Comparison of ENCODE assay signal across 20 cellular contexts in genomic region chr2:65417509-65418085, GRCh38. TPM values are rescaled to one million over a fixed set of nuclear protein-coding genes. Genes with fewer than 3 reads are reported as not detected.
DNase-seq lines count a peak whose midpoint lies in the region; ATAC-seq, FAIRE-seq and TF ChIP-seq lines count a peak whose summit lies in the region.
"Had no signal": no experiment of that assay in that cellular context is flagged by ENCODE, and none has a peak within 500 bp of the region (broad histone marks: within the 10 kb centered on the region; RNA-seq: fewer than 3 reads in every experiment).

No MANE protein-coding gene starts in this region.

- H3K79me2 ChIP-seq in Loucy (ENCODE audit: insufficient read depth, low read length) (peaks cover 62% of the 10 kb centered on the region), K562 (ENCODE audit: control insufficient read depth, insufficient read depth, low read length) (peaks cover 100% of the 10 kb centered on the region)

- H3K9me2 ChIP-seq in Loucy (replicated peaks; ENCODE audit: low read depth, low read length), result no peaks in the 10 kb centered on the region

- peak overlapping the region in 1 of 2 donors; percentile 20 for H3K4me3 Mint-ChIP-seq in activated T-cell treated with anti-CD3 and anti-CD28 coated beads, Interleukin-2, amount 50 U/mL, for 72 hours
- no peak overlapping the region for H3K4me3 Mint-ChIP-seq in activated T-cell treated with anti-CD3 and anti-CD28 coated beads, Interleukin-2, amount 50 U/mL, for 24 hours
- no peak overlapping the region for H3K4me3 Mint-ChIP-seq in stimulated activated naive CD8-positive, alpha-beta T cell treated with anti-CD3 and anti-CD28 coated beads, Interleukin-15, amount 100 ng/mL, for 72 hours
- H3K4me3 Mint-ChIP-seq: CD8-positive, alpha-beta memory T cell; WTC11 had no signal

- H3K27me3 ChIP-seq in Loucy (ENCODE audit: insufficient read depth, low read length, poor library complexity, severe bottlenecking) (no peaks in the 10 kb centered on the region), K562 (ENCODE audit: control insufficient read depth in 2 of 2, insufficient read depth in 2 of 2, low read length in 2 of 2) (no peaks in the 10 kb centered on the region)
- H3K27me3 ChIP-seq: upper lobe of right lung had no signal

- H3K9me3 ChIP-seq in Loucy (ENCODE audit: insufficient read depth, low read depth, low read length) (no peaks in the 10 kb centered on the region), K562 (replicated peaks; ENCODE audit: control insufficient read depth, insufficient read depth, low read depth, low read length) (no peaks in the 10 kb centered on the region)
- H3K9me3 ChIP-seq: upper lobe of right lung had no signal

- H3K4me1 ChIP-seq in Loucy (ENCODE audit: insufficient read depth, low read length, poor library complexity, severe bottlenecking) (peaks cover 72% of the 10 kb centered on the region), K562 (replicated peaks in 1 of 2; ENCODE audit: control insufficient read depth in 2 of 2, insufficient read depth in 2 of 2, low read length in 2 of 2) (peaks cover 3 to 28% of the 10 kb centered on the region in 2 experiments)

- peak; percentile 69 to 73 for ATAC-seq in activated T-cell treated with anti-CD3 and anti-CD28 coated beads, Interleukin-2, amount 50 U/mL, for 72 hours (replicated peaks in 1 of 2)
- ATAC-seq in K562, result no peak
- ATAC-seq in stimulated activated naive CD8-positive, alpha-beta T cell treated with anti-CD3 and anti-CD28 coated beads, Interleukin-15, amount 100 ng/mL, for 72 hours, result peak; percentile 72
- ATAC-seq: WTC11 had no signal

- CTCF ChIA-PET in K562 (lab: Yijun Ruan, JAX; ENCODE audit: low intra/inter-chr PET ratio), result no interaction called here

- TSS peak; percentile 10 for BruUV-seq in K562 (replicated peaks; lab: Mats Ljungman, UMichigan)

- POLR2A ChIA-PET in K562 (lab: Yijun Ruan, JAX), result interaction anchor here (0.6 to 7.0 kb wide), 9 partner anchors 10 to 288 kb away, joined by 3 to 63 read pairs (median 4); partner anchors contain the start of genes RAB1A and SPRED2

- peaks cover 0 to 2% of the 10 kb centered on the region in 2 donors for H3K9me3 Mint-ChIP-seq in activated T-cell treated with anti-CD3 and anti-CD28 coated beads, Interleukin-2, amount 50 U/mL, for 72 hours
- no peaks in the 10 kb centered on the region for H3K9me3 Mint-ChIP-seq in activated T-cell treated with anti-CD3 and anti-CD28 coated beads, Interleukin-2, amount 50 U/mL, for 24 hours
- H3K9me3 Mint-ChIP-seq in stimulated activated naive CD8-positive, alpha-beta T cell treated with anti-CD3 and anti-CD28 coated beads, Interleukin-15, amount 100 ng/mL, for 72 hours, result peaks cover 0 to 5% of the 10 kb centered on the region in 2 donors
- H3K9me3 Mint-ChIP-seq: CD8-positive, alpha-beta memory T cell; WTC11 had no signal

- H3K27me3 Mint-ChIP-seq in activated T-cell treated with anti-CD3 and anti-CD28 coated beads, Interleukin-2, amount 50 U/mL, for 72 hours (ENCODE audit: low read depth), result peaks cover 11% of the 10 kb centered on the region
- peaks cover 5% of the 10 kb centered on the region for H3K27me3 Mint-ChIP-seq in activated T-cell treated with anti-CD3 and anti-CD28 coated beads, Interleukin-2, amount 50 U/mL, for 24 hours
- peaks cover 27% of the 10 kb centered on the region for H3K27me3 Mint-ChIP-seq in stimulated activated naive CD8-positive, alpha-beta T cell treated with anti-CD3 and anti-CD28 coated beads, Interleukin-15, amount 100 ng/mL, for 72 hours
- H3K27me3 Mint-ChIP-seq: CD8-positive, alpha-beta memory T cell had no signal

- H3K4me1 Mint-ChIP-seq in activated T-cell treated with anti-CD3 and anti-CD28 coated beads, Interleukin-2, amount 50 U/mL, for 72 hours (ENCODE audit: low read depth), result peaks cover 30% of the 10 kb centered on the region
- peaks cover 29% of the 10 kb centered on the region for H3K4me1 Mint-ChIP-seq in activated T-cell treated with anti-CD3 and anti-CD28 coated beads, Interleukin-2, amount 50 U/mL, for 24 hours (ENCODE audit: low read depth)
- H3K4me1 Mint-ChIP-seq in stimulated activated naive CD8-positive, alpha-beta T cell treated with anti-CD3 and anti-CD28 coated beads, Interleukin-15, amount 100 ng/mL, for 72 hours, result peaks cover 42% of the 10 kb centered on the region

- in situ Hi-C loops in K562 (cut with MboI), result no loop called here

- no peak overlapping the region for H3K4me3 ChIP-seq in Loucy (ENCODE audit: low read length, poor library complexity, severe bottlenecking)
- no peak overlapping the region for H3K4me3 ChIP-seq in K562
- H3K4me3 ChIP-seq: upper lobe of right lung had no signal

- H3K27ac Mint-ChIP-seq in activated T-cell treated with anti-CD3 and anti-CD28 coated beads, Interleukin-2, amount 50 U/mL, for 72 hours, result no peak overlapping the region
- no peak overlapping the region for H3K27ac Mint-ChIP-seq in activated T-cell treated with anti-CD3 and anti-CD28 coated beads, Interleukin-2, amount 50 U/mL, for 24 hours
- peak overlapping the region in 1 of 2 donors; percentile 39 for H3K27ac Mint-ChIP-seq in stimulated activated naive CD8-positive, alpha-beta T cell treated with anti-CD3 and anti-CD28 coated beads, Interleukin-15, amount 100 ng/mL, for 72 hours
- H3K27ac Mint-ChIP-seq: WTC11 had no signal

- H4K20me1 ChIP-seq in Loucy (ENCODE audit: insufficient read depth, low read length, poor library complexity, severe bottlenecking) (no peaks in the 10 kb centered on the region), K562 (replicated peaks; ENCODE audit: control insufficient read depth, insufficient read depth, low read length) (peaks cover 62% of the 10 kb centered on the region)

- TF ChIP-seq CTCF in Loucy (conservative IDR thresholded peaks at IDR 0.05; ENCODE audit: low read length), result no peak
- no peak for TF ChIP-seq CTCF in K562 (IDR thresholded peaks at IDR 0.05 in 2 of 3, conservative IDR thresholded peaks at IDR 0.05 in 1 of 3; ENCODE audit: insufficient read depth in 2 of 3, low read depth in 1 of 3, low read length in 3 of 3)

- peaks cover 8% of the 10 kb centered on the region; the same call in 1 of the 2 replicates for H3F3A ChIP-seq in Loucy (ENCODE audit: low read depth)

- FAIRE-seq in K562 (lab: Jason Lieb, UNC), result peak; percentile 29
- FAIRE-seq: endometrium, H54 had no signal

- H3K4me2 ChIP-seq in Loucy (ENCODE audit: low read depth, low read length, poor library complexity, severe bottlenecking), result peak overlapping the region; percentile 59
- H3K4me2 ChIP-seq in K562 (ENCODE audit: insufficient read depth, low read length), result no peak overlapping the region

- no peak for TF ChIP-seq RAD21 in K562 (CRISPR knock-in tag; conservative IDR thresholded peaks at IDR 0.05 in 1 of 2, IDR thresholded peaks at IDR 0.05 in 1 of 2)

- no peak overlapping the region for H3K27ac ChIP-seq in K562 (ENCODE audit: extremely low read depth, low read depth, low read length)
- H3K27ac ChIP-seq: HL-60, upper lobe of right lung had no signal

- no peak for DNase-seq in activated T-cell treated with anti-CD3 and anti-CD28 coated beads, Interleukin-2, amount 50 U/mL, for 72 hours
- DNase-seq in activated T-cell treated with anti-CD3 and anti-CD28 coated beads, Interleukin-2, amount 50 U/mL, for 24 hours, result no peak
- DNase-seq in K562 (ENCODE audit: extremely low read depth in 1 of 4, low spot score in 3 of 4) (peak in 1 of 4 experiments; percentile 44), C1 segment of cervical spinal cord (lab: John Stamatoyannopoulos, UW) (no peak), hepatic stellate cell (ENCODE audit: low spot score) (no peak), KG1 (lab: John Stamatoyannopoulos, UW) (no peak)
- no peak for DNase-seq in stimulated activated naive CD8-positive, alpha-beta T cell treated with anti-CD3 and anti-CD28 coated beads, Interleukin-15, amount 100 ng/mL, for 72 hours
- DNase-seq: ACHN, hippocampal formation, IMR-90, islet precursor cell, SHP77, T-helper 1 cell, upper lobe of right lung had no signal

- peaks cover 6% of the 10 kb centered on the region for H3K9me1 ChIP-seq in K562 (ENCODE audit: control insufficient read depth, insufficient read depth, low read length)

- no peak for TF ChIP-seq EP300 in K562 (IDR thresholded peaks at IDR 0.05; ENCODE audit: low read length)

- H3K9ac ChIP-seq in Loucy (ENCODE audit: low read depth, low read length, poor library complexity, severe bottlenecking) (peak overlapping the region; percentile 14), K562 (ENCODE audit: insufficient read depth in 1 of 2, low read depth in 2 of 2, low read length in 2 of 2) (no peak overlapping the region)

- peaks cover 3 to 6% of the 10 kb centered on the region in 2 donors for H3K36me3 Mint-ChIP-seq in activated T-cell treated with anti-CD3 and anti-CD28 coated beads, Interleukin-2, amount 50 U/mL, for 72 hours (ENCODE audit: insufficient read depth in 2 of 2)
- no peaks in the 10 kb centered on the region for H3K36me3 Mint-ChIP-seq in activated T-cell treated with anti-CD3 and anti-CD28 coated beads, Interleukin-2, amount 50 U/mL, for 24 hours (ENCODE audit: low read depth)
- H3K36me3 Mint-ChIP-seq: CD8-positive, alpha-beta memory T cell; WTC11 had no signal

- no peak for TF ChIP-seq POLR2A in K562 (conservative IDR thresholded peaks at IDR 0.05)

- H3K36me3 ChIP-seq in Loucy (ENCODE audit: insufficient read depth, low read length), result no peaks in the 10 kb centered on the region
- H3K36me3 ChIP-seq in K562 (ENCODE audit: control insufficient read depth, insufficient read depth, low read length), result peaks cover 18% of the 10 kb centered on the region
- H3K36me3 ChIP-seq: upper lobe of right lung had no signal

- intact Hi-C loops in K562 (cut with micrococcal nuclease), result no loop called here

- WGBS in K562 (ENCODE audit: insufficient coverage, low coverage, missing lambda C conversion rate), result 68% methylated on average over 3 of the region's 3 CpGs

- no peak overlapping the region for H2AFZ ChIP-seq in Loucy (ENCODE audit: low read length)
- H2AFZ ChIP-seq in K562 (ENCODE audit: low read depth, low read length), result no peak overlapping the region

RNA-seq across cellular contexts. Expression of gene SPRED2, which starts 14.8 kb away (rescaled TPM):
- 1 to 10 TPM; 3.1 to 4.3 TPM for total RNA-seq in activated T-cell treated with anti-CD3 and anti-CD28 coated beads, Interleukin-2, amount 50 U/mL, for 72 hours
- total RNA-seq in K562 (2011; cell fraction: chromatin; rRNA removed; ENCODE audit: low replicate concordance), result 32.9 and 55.4 TPM in 2 replicates
- 16.8 and 20.1 TPM in 2 replicates for total RNA-seq in K562 (2011; cell fraction: nucleolus; rRNA removed)
- total RNA-seq in K562 (2011; cell fraction: nucleoplasm; rRNA removed), result 32.7 and 48.2 TPM in 2 replicates
- total RNA-seq in K562 (2014; rRNA removed), result 7.8 and 9.5 TPM in 2 replicates
- total RNA-seq in K562 (2014; rRNA removed; fragmentation: Illumina TruSeq; extraction: Trizol), result 14.1 and 14.8 TPM in 2 replicates
- 10.2 and 10.7 TPM in 2 replicates for total RNA-seq in K562 (2015; rRNA removed; fragmentation: Illumina TruSeq; extraction: Trizol)
- 42.6 and 50.8 TPM in 2 replicates for total RNA-seq in K562 (2021)
- 15.3 and 16.5 TPM in 2 replicates for polyA plus RNA-seq in K562 (2011; rRNA removed)
- polyA plus RNA-seq in K562 (2011; cell fraction: cytosol; rRNA removed), result 18.1 and 23.5 TPM in 2 replicates
- polyA plus RNA-seq in K562 (2011; cell fraction: nucleus; rRNA removed), result 20.4 and 30.3 TPM in 2 replicates
- polyA plus RNA-seq in K562 (2012), result 22.1 and 26.6 TPM in 2 replicates
- polyA plus RNA-seq in K562 (2014; fragmentation: Illumina TruSeq; extraction: Trizol), result 40.9 and 42.6 TPM in 2 replicates
- 1 to 10 TPM; 4.6 to 6.4 TPM for polyA plus RNA-seq in K562 (2014; fragmentation: Nextera tagmentation; extraction: Ambion mirVana)
- polyA plus RNA-seq in K562 (2014; rRNA removed), result 17.9 and 21.2 TPM in 2 replicates
- 16.7 and 18.3 TPM in 2 replicates for polyA minus RNA-seq in K562 (2011; rRNA and poly(A)+ RNA removed)
- 22.5 and 22.8 TPM in 2 replicates for polyA minus RNA-seq in K562 (2011; cell fraction: cytosol; rRNA and poly(A)+ RNA removed)
- polyA minus RNA-seq in K562 (2011; cell fraction: nucleus; rRNA and poly(A)+ RNA removed), result 6.9 and 9.3 TPM in 2 replicates
